Comparison of ENCODE assay signal across 1 cellular context in the genomic region with DNA sequence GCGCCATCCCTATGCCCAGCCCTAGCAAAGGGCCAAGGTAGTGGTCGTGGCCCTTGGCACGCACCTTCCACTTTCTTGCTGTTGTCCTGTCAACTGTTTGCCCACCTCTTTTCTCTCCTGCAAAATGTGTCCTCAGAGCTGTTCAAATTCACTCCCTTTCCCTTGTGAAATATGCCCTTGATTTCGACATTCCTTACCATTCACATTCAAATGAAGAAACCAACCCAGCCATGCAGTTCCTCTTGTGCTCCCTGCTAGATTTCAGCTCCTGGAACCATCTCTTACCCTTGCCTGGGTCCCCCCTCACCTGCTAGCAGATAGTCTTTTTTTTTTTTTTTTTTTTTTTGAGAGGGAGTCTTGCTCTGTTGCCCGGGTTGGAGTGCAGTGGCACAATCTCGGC.
TF ChIP-seq lines count a peak whose summit lies in the region.

No MANE protein-coding gene starts in this region.

TF ChIP-seq in GM23338, 12 proteins besides CTCF, POLR2A, EP300 and RAD21:
- no peak for TF ChIP-seq REST (IDR thresholded peaks at IDR 0.05; ENCODE audit: unreplicated experiment)
- TF ChIP-seq NANOG (IDR thresholded peaks at IDR 0.05; ENCODE audit: borderline replicate concordance) = no peak
- TF ChIP-seq STAT1 (IDR thresholded peaks at IDR 0.05; ENCODE audit: unreplicated experiment) = no peak
- TF ChIP-seq JUNB (IDR thresholded peaks at IDR 0.05; ENCODE audit: unreplicated experiment) = no peak
- no peak for TF ChIP-seq CREB1 (CRISPR knock-in tag; IDR thresholded peaks at IDR 0.05; ENCODE audit: low read depth)
TF ChIP-seq in GM23338: peak in this region for 0.
